8 cellular contexts compared by ENCODE assay signal in genomic region chr7:873367-874002, GRCh38. TPM values are rescaled to one million over a fixed set of nuclear protein-coding genes. Genes with fewer than 3 reads are reported as not detected.
DNase-seq lines count a peak whose midpoint lies in the region; ATAC-seq and TF ChIP-seq lines count a peak whose summit lies in the region.

No MANE protein-coding gene starts in this region.

- peak overlapping the region; percentile 46 to 53 for H3K27ac ChIP-seq in prostate gland

- 30% methylated on average over 18 of the region's 18 CpGs for WGBS in prostate gland

- peak; percentile 25 for TF ChIP-seq POLR2A in prostate gland (IDR thresholded peaks at IDR 0.05)

- no peaks in the 10 kb centered on the region for H3K36me3 ChIP-seq in prostate gland

- peak; percentile 98 for TF ChIP-seq CTCF in GM12864 (IDR thresholded peaks at IDR 0.05; ENCODE audit: low read depth, low read length, missing control alignments)
- peak; percentile 68 to 98 (median 95) for TF ChIP-seq CTCF in prostate gland (IDR thresholded peaks at IDR 0.05)

- H3K9me3 ChIP-seq in prostate gland, result no peaks in the 10 kb centered on the region

- H3K4me3 ChIP-seq in GM12864 (ENCODE audit: low read depth, low read length) (no peak overlapping the region), prostate gland (no peak overlapping the region)

- no peaks in the 10 kb centered on the region for H3K4me1 ChIP-seq in prostate gland (replicated peaks)

- H3K27me3 ChIP-seq in prostate gland (replicated peaks; ENCODE audit: insufficient read depth), result no peaks in the 10 kb centered on the region

- DNase-seq in GM12864 (ENCODE audit: low read depth) (peak; percentile 49), NCI-H1092 (lab: John Stamatoyannopoulos, UW) (peak; percentile 80), SW 1271 (lab: John Stamatoyannopoulos, UW) (peak; percentile 64 to 79), cardiac septum (ENCODE audit: low spot score) (peak; percentile 88), prostate gland (ENCODE audit: low spot score) (peak; percentile 86), ureter (ENCODE audit: low spot score) (peak; percentile 82)
- DNase-seq in activated naive CD8-positive, alpha-beta T cell treated with anti-CD3 and anti-CD28 coated beads, Interleukin-2, amount 50 U/mL, for 16 hours (ENCODE audit: low read depth, low spot score), result peak; percentile 28

- no peak for ATAC-seq in HG03520 (IDR thresholded peaks at IDR 0.05; ENCODE audit: unreplicated experiment)

- intact Hi-C loops in cardiac septum (cut with DNase I), result loop anchor here (2.0 to 10.0 kb wide), 3 partner anchors 36 to 549 kb away; no protein-coding TSS in a partner anchor
- intact Hi-C loops in prostate gland (cut with DNase I), result loop anchor here (2.0 to 10.0 kb wide), 3 partner anchors 36 to 549 kb away; no protein-coding TSS in a partner anchor

RNA-seq across cellular contexts. Expression of gene GET4, which starts 2.9 kb away (rescaled TPM):
- 21.3 TPM for total RNA-seq in cardiac septum
- 10 to 100 TPM; 50.0 to 91.9 TPM for total RNA-seq in prostate gland
- total RNA-seq in ureter, result 43.4 TPM

RNA-seq across cellular contexts. Expression of gene SUN1, which starts 41.2 kb away (rescaled TPM):
- total RNA-seq in cardiac septum (153 TPM), prostate gland (100 to 1,000 TPM; 106 to 177 TPM), ureter (137 TPM)

Comparison
In these comparisons a context has a peak if more than half of its experiments do, and no peak if none do; other contexts are left out.
1. DNase-seq: peak in every context shown above with its lines; median percentile 88 in cardiac septum; 86 in prostate gland; 82 in ureter; 80 in NCI-H1092; 72 in SW 1271; 49 in GM12864; 28 in activated naive CD8-positive, alpha-beta T cell treated with anti-CD3 and anti-CD28 coated beads, Interleukin-2, amount 50 U/mL, for 16 hours.